Comparison of ENCODE assay signal across 14 cellular contexts in the genomic region with DNA sequence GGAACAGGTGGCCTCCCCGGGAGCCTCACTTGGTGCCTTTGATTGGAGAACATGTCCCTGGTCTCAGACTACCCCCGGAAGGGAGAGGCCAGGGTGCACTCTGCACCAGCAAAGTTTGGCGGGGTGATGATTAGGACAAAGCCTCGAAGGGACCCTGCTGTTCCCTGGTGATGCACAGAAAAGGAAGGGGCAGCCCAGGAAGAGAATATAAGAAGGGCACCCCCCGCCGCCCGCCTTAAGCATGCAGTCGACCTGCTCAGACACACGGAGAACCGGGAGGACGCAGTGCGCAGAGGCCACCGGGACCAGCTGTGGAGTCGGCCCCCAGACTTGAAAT. TPM values are rescaled to one million over a fixed set of nuclear protein-coding genes. Genes with fewer than 3 reads are reported as not detected.
DNase-seq lines count a peak whose midpoint lies in the region; ATAC-seq and TF ChIP-seq lines count a peak whose summit lies in the region.
"Had no signal": no experiment of that assay in that cellular context is flagged by ENCODE, and none has a peak within 500 bp of the region (broad histone marks: within the 10 kb centered on the region; RNA-seq: fewer than 3 reads in every experiment).

No MANE protein-coding gene starts in this region.

- TF ChIP-seq CTCF in HL-60 (IDR thresholded peaks at IDR 0.05; ENCODE audit: insufficient read depth, low read length) (no peak), dorsolateral prefrontal cortex (IDR thresholded peaks at IDR 0.05 in 54 of 56, conservative IDR thresholded peaks at IDR 0.05 in 2 of 56; ENCODE audit: low read depth in 1 of 56, partially characterized antibody in 56 of 56) (peak in 4 of 56 donors; percentile 1 to 4 (median 3)), psoas muscle (IDR thresholded peaks at IDR 0.05) (no peak), MM.1S (IDR thresholded peaks at IDR 0.05; ENCODE audit: low read length) (no peak)

- H3K36me3 ChIP-seq in BLaER1 = peaks cover 96% of the 10 kb centered on the region
- peaks cover 0 to 9% of the 10 kb centered on the region in 2 donors for H3K36me3 ChIP-seq in psoas muscle (ENCODE audit: insufficient read depth in 1 of 2, low read depth in 1 of 2)
- no peaks in the 10 kb centered on the region for H3K36me3 ChIP-seq in MM.1S (replicated peaks; ENCODE audit: insufficient read depth, low read length)

- H3K4me3 ChIP-seq in BLaER1 (no peak overlapping the region), HL-60 (replicated peaks; ENCODE audit: insufficient read depth, low read length) (no peak overlapping the region), dorsolateral prefrontal cortex (peak overlapping the region in 5 of 59 donors; percentile 1 to 25 (median 12)), psoas muscle (peak overlapping the region; percentile 3), MM.1S (ENCODE audit: low read length) (no peak overlapping the region)

- H3K79me2 ChIP-seq in MM.1S (ENCODE audit: low read length) = peaks cover 3% of the 10 kb centered on the region; the same call in 1 of the 2 replicates

- no peaks in the 10 kb centered on the region for H3K9me2 ChIP-seq in MM.1S (replicated peaks; ENCODE audit: insufficient read depth, low read length)

- H3K4me2 ChIP-seq in BLaER1 (peak overlapping the region; percentile 87), MM.1S (ENCODE audit: low read depth, low read length) (no peak overlapping the region)

- intact Hi-C loops in dorsolateral prefrontal cortex (cut with DNase I) = loop anchor here in 1 of 2 donors (5.0 kb wide), 1 partner anchor 80 kb away; no protein-coding TSS in a partner anchor
- intact Hi-C loops in psoas muscle (cut with DNase I) = no loop called here

- H3F3A ChIP-seq in MM.1S (ENCODE audit: insufficient read depth, low read length) = no peaks in the 10 kb centered on the region

- DNase-seq in HL-60 (ENCODE audit: low read depth in 1 of 2, low spot score in 1 of 2) (no peak), dorsolateral prefrontal cortex (no peak), psoas muscle (no peak), superior temporal gyrus (ENCODE audit: extremely low spot score) (no peak), MM.1S (no peak), AG08396 (ENCODE audit: low spot score) (no peak)
- DNase-seq in activated T-cell treated with anti-CD3 and anti-CD28 coated beads, Interleukin-2, amount 50 U/mL, for 48 hours = no peak
- DNase-seq: ACHN; BE2C; DMS 273 treated with DMSO at 0.1 percent for 48 hours; NCI-H2227 treated with DMSO at 0.1 percent for 48 hours; NCI-H526 treated with DMSO at 0.1 percent for 48 hours; NK-92 treated with Interleukin-12 subunit alpha and Interleukin-12 subunit beta, amount 100 ng/mL, for 24 hours had no signal

- H3K9ac ChIP-seq in BLaER1 (peak overlapping the region; percentile 12), MM.1S (ENCODE audit: low read length) (no peak overlapping the region)

- 84 to 91% (median 86%) methylated on average over 14 of the region's 14 CpGs for WGBS in psoas muscle, 3 donors

- peak overlapping the region; percentile 65; the same call in 1 of the 2 replicates for H3K27ac ChIP-seq in BLaER1
- peak overlapping the region; percentile 31; the same call in 1 of the 2 replicates for H3K27ac ChIP-seq in HL-60 (replicated peaks)
- peak overlapping the region in 47 of 59 donors; percentile 5 to 85 (median 64) for H3K27ac ChIP-seq in dorsolateral prefrontal cortex
- peak overlapping the region; percentile 79 for H3K27ac ChIP-seq in psoas muscle
- no peak overlapping the region for H3K27ac ChIP-seq in MM.1S (ENCODE audit: low read length)

- no peak for ATAC-seq in psoas muscle

- H4K20me1 ChIP-seq in BLaER1 (peaks cover 100% of the 10 kb centered on the region), MM.1S (ENCODE audit: insufficient read depth, low read length) (no peaks in the 10 kb centered on the region)

- H3K4me1 ChIP-seq in BLaER1 = peaks cover 81% of the 10 kb centered on the region
- peaks cover 22% of the 10 kb centered on the region for H3K4me1 ChIP-seq in psoas muscle
- no peaks in the 10 kb centered on the region for H3K4me1 ChIP-seq in MM.1S (ENCODE audit: low read length)

- H3K9me3 ChIP-seq in BLaER1 (no peaks in the 10 kb centered on the region), psoas muscle (no peaks in the 10 kb centered on the region), MM.1S (replicated peaks; ENCODE audit: insufficient read depth, low read length) (no peaks in the 10 kb centered on the region)
- H3K9me3 ChIP-seq: BE2C had no signal

- no peak overlapping the region for H2AFZ ChIP-seq in MM.1S (ENCODE audit: low read length)

- no peaks in the 10 kb centered on the region for H3K27me3 ChIP-seq in BLaER1
- H3K27me3 ChIP-seq in HL-60 (ENCODE audit: insufficient read depth, poor library complexity, severe bottlenecking) = no peaks in the 10 kb centered on the region
- H3K27me3 ChIP-seq in dorsolateral prefrontal cortex = no peaks in the 10 kb centered on the region
- no peaks in the 10 kb centered on the region for H3K27me3 ChIP-seq in psoas muscle (ENCODE audit: insufficient read depth in 3 of 3, low read length in 2 of 3)
- no peaks in the 10 kb centered on the region for H3K27me3 ChIP-seq in MM.1S (replicated peaks; ENCODE audit: insufficient read depth, low read length)
- H3K27me3 ChIP-seq: BE2C had no signal

RNA-seq across cellular contexts. Expression of gene SCARB1, which starts 6.9 kb away (rescaled TPM):
- total RNA-seq in dorsolateral prefrontal cortex = 100 to 1,000 TPM in 1 of 120 experiments, 10 to 100 TPM in 119; 33.4 to 110 (median 54.7) TPM
- total RNA-seq in psoas muscle = 10 to 100 TPM in 2 of 4 donors, 1 to 10 TPM in 2; 9.1 to 19.6 (median 12.6) TPM
- 1 to 10 TPM; 5.7 to 8.6 (median 7.9) TPM for polyA plus RNA-seq in psoas muscle

RNA-seq across cellular contexts. Expression of gene UBC, which starts 57.6 kb away (rescaled TPM):
- total RNA-seq in dorsolateral prefrontal cortex = 1,000 to 10,000 TPM in 109 of 120 experiments, 100 to 1,000 TPM in 11; 835 to 2,453 (median 1,204) TPM
- total RNA-seq in psoas muscle = over 10,000 TPM in 1 of 4 donors, 1,000 to 10,000 TPM in 3; 2,036 to 18,039 (median 3,061) TPM
- polyA plus RNA-seq in psoas muscle = 1,000 to 10,000 TPM; 2,132 to 9,997 (median 2,719) TPM
